ENCODE assay signal across 8 cellular contexts in the genomic region with DNA sequence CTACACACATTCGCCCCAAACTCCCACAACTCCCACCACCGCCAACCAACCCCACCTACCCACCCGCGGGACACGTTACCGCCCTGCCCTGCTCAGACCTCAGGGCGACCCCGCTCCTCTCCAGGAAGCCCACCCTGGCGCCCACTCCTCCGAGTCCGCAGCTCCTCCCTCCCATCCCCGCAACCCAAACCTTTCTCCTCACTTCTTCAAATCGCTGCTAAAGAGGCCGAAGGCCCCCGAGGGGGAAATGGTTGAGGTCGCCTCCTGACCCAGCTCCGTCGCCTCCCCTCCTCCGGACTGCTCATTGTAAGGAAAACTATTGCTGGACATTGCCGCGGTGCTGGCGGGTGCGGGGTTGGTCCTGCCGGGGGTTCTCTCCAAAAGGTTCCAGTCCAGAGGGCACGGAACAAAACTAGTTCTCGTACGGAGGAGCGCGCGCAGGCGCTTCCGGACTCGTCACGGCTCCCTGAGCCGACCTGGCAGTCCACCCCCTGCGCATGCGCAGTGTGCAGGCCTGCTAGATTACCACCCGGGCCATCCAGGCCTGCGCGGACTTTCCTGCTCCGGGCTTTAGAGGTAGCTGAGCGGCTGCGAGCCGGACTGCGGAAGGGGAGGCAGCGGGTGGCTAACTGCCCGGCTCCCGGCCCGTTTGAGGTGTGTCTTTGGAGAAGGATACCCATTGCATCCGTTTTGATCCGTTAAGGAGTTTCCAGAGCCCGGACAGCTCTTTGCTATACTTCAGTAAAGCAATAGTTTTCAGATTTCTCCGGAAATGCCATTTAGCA. TPM values are rescaled to one million over a fixed set of nuclear protein-coding genes. Genes with fewer than 3 reads are reported as not detected.
DNase-seq lines count a peak whose midpoint lies in the region; ATAC-seq lines count a peak whose summit lies in the region.

A gene with protein sequence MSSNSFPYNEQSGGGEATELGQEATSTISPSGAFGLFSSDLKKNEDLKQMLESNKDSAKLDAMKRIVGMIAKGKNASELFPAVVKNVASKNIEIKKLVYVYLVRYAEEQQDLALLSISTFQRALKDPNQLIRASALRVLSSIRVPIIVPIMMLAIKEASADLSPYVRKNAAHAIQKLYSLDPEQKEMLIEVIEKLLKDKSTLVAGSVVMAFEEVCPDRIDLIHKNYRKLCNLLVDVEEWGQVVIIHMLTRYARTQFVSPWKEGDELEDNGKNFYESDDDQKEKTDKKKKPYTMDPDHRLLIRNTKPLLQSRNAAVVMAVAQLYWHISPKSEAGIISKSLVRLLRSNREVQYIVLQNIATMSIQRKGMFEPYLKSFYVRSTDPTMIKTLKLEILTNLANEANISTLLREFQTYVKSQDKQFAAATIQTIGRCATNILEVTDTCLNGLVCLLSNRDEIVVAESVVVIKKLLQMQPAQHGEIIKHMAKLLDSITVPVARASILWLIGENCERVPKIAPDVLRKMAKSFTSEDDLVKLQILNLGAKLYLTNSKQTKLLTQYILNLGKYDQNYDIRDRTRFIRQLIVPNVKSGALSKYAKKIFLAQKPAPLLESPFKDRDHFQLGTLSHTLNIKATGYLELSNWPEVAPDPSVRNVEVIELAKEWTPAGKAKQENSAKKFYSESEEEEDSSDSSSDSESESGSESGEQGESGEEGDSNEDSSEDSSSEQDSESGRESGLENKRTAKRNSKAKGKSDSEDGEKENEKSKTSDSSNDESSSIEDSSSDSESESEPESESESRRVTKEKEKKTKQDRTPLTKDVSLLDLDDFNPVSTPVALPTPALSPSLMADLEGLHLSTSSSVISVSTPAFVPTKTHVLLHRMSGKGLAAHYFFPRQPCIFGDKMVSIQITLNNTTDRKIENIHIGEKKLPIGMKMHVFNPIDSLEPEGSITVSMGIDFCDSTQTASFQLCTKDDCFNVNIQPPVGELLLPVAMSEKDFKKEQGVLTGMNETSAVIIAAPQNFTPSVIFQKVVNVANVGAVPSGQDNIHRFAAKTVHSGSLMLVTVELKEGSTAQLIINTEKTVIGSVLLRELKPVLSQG (minus strand): TSS at position 449 of the 785 bp plus-strand sequence. CDS start 119 bp downstream, at position 330.

- H3K9ac ChIP-seq in rectal smooth muscle tissue (ENCODE audit: low read length), result peak within 1 kb of the TSS; percentile 50

- no peaks in the 10 kb centered on the region for H3K9me3 ChIP-seq in aorta (ENCODE audit: control insufficient read depth, low read length)

- DNase-seq in NCI-H2081 (lab: John Stamatoyannopoulos, UW) (peak; percentile 97), T1000 (lab: John Stamatoyannopoulos, UW) (peak; percentile 97), astrocyte of the hippocampus (ENCODE audit: low read depth, low spot score) (peak; percentile 100), hepatic stellate cell (ENCODE audit: low spot score) (peak; percentile 97), aorta (peak; percentile 100)

- H3K27me3 ChIP-seq in rectal smooth muscle tissue (ENCODE audit: control insufficient read depth, insufficient read depth, low read length) (no peaks in the 10 kb centered on the region), aorta (ENCODE audit: control insufficient read depth in 1 of 2, insufficient read depth in 2 of 2, low read length in 1 of 2) (no peaks in the 10 kb centered on the region)

- H3K4me3 ChIP-seq in rectal smooth muscle tissue (ENCODE audit: low read length), result peak within 1 kb of the TSS; percentile 82
- H3K4me3 ChIP-seq in aorta (ENCODE audit: low read length in 2 of 2), result peak within 1 kb of the TSS; percentile 60 to 88

- peak; percentile 64 for ATAC-seq in GM18508 (IDR thresholded peaks at IDR 0.05; ENCODE audit: insufficient read depth, unreplicated experiment)
- peak; percentile 81 for ATAC-seq in HG03025 (IDR thresholded peaks at IDR 0.05; ENCODE audit: low FRiP score, unreplicated experiment)
- peak; percentile 100 for ATAC-seq in aorta (ENCODE audit: low FRiP score)

- 0% methylated on average over 53 of the region's 53 CpGs for WGBS in aorta, 2 donors

- peak within 1 kb of the TSS; percentile 81 for H3K27ac ChIP-seq in rectal smooth muscle tissue (ENCODE audit: low read depth, low read length)
- H3K27ac ChIP-seq in aorta (ENCODE audit: low read depth in 1 of 2, low read length in 2 of 2), result peak within 1 kb of the TSS; percentile 24 to 68

- intact Hi-C loops in aorta (cut with DNase I), result loop anchor here (1.0 to 2.0 kb wide), 2 partner anchors 66 kb away; a partner anchor contains a TSS

- no peaks in the 10 kb centered on the region for H3K4me1 ChIP-seq in rectal smooth muscle tissue (ENCODE audit: control insufficient read depth, insufficient read depth, low read length)
- no peaks in the 10 kb centered on the region for H3K4me1 ChIP-seq in aorta (ENCODE audit: control insufficient read depth in 1 of 2, insufficient read depth in 2 of 2, low read length in 2 of 2)

- H3K36me3 ChIP-seq in rectal smooth muscle tissue (ENCODE audit: control insufficient read depth, insufficient read depth, low read length), result no peaks in the 10 kb centered on the region
- no peaks in the 10 kb centered on the region for H3K36me3 ChIP-seq in aorta (ENCODE audit: control insufficient read depth in 1 of 2, insufficient read depth in 2 of 2, low read length in 1 of 2)

RNA-seq across cellular contexts. Expression of the gene that starts here (rescaled TPM):
- total RNA-seq in aorta, result 10 to 100 TPM; 45.5 to 46.7 TPM
- polyA plus RNA-seq in aorta, result 10 to 100 TPM; 17.8 to 28.7 TPM

Comparison
In these comparisons a context has a peak if more than half of its experiments do, and no peak if none do; other contexts are left out.
1. Peak in every context shown above with its lines: DNase-seq, ATAC-seq, H3K4me3 ChIP-seq and H3K27ac ChIP-seq.